ENCODE assay signal across 8 cellular contexts in the genomic region with DNA sequence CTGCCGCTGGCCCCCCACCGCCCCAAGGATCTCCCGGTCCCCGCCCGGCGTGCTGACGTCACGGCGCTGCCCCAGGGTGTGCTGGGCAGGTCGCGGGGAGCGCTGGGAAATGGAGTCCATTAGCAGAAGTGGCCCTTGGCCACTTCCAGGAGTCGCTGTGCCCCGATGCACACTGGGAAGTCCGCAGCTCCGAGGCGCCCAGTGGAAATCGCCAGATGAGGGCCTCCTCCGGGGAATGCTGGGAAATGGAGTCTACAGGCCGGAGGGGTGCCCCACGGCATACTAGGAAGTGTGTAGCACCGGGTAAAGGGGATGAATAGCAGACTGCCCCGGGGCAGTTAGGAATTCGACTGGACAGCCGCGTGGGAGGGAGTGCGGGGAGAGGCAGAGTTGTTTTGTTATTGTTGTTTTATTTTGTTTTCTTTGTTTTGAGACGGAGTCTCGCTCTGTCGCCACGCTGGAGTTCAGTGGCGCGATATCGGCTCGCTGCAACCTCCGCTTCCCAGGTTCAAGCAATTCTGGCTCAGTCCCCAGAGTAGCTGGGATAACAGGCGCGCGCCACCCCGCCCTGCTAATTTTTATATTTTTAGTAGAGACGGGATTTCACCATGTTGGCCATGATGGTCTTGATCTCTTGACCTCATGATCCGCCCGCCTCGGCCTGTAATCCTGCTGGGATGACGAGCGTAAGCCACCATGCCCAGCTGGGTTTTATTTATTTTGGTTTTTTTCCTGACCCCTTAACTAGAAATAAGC. TPM values are rescaled to one million over a fixed set of nuclear protein-coding genes. Genes with fewer than 3 reads are reported as not detected.
DNase-seq lines count a peak whose midpoint lies in the region; ATAC-seq lines count a peak whose summit lies in the region.

A gene (minus strand): TSS at position 2 of the 756 bp plus-strand sequence. CDS start 94 bp downstream, outside the sequence.

- peak within 1 kb of the TSS; percentile 97 for H3K4me3 Mint-ChIP-seq in activated CD8-positive, alpha-beta memory T cell treated with anti-CD3 and anti-CD28 coated beads, Interleukin-2, amount 10 ng/mL, durations not matched to agents 7 days and 5 days

- WGBS in mesenchymal stem cell, result under 1% methylated on average over 45 of the region's 46 CpGs

- H3K79me1 ChIP-seq in mesenchymal stem cell (replicated peaks; ENCODE audit: low read length, poor library complexity, severe bottlenecking), result peaks cover 7% of the 10 kb centered on the region

- DNase-seq in COLO829 (ENCODE audit: low spot score), result peak; percentile 97
- peak in 75 of 76 experiments; percentile 70 to 100 (median 99) for DNase-seq in HUDEP-2 (lab: John Stamatoyannopoulos, UW; ENCODE audit: unreplicated experiment in 76 of 76)
- peak; percentile 94 for DNase-seq in NT2/D1 (ENCODE audit: low read depth, low spot score)
- DNase-seq in activated CD8-positive, alpha-beta memory T cell treated with anti-CD3 and anti-CD28 coated beads, Interleukin-2, amount 10 ng/mL, durations not matched to agents 7 days and 5 days, result peak; percentile 99
- peak; percentile 99 for DNase-seq in mesenchymal stem cell
- DNase-seq in stimulated activated CD8-positive, alpha-beta memory T cell treated with anti-CD3 and anti-CD28 coated beads, Interleukin-12 subunit alpha, Interleukin-12 subunit beta, amount 100 ng/mL, for 4 hours (ENCODE audit: low read depth), result peak; percentile 98

- peak within 1 kb of the TSS; percentile 94 for H2BK120ac ChIP-seq in mesenchymal stem cell (ENCODE audit: low read depth, low read length)

- peak within 1 kb of the TSS; percentile 72 for H4K91ac ChIP-seq in mesenchymal stem cell (ENCODE audit: low read length)

- H3K4me1 ChIP-seq in NT2/D1 (ENCODE audit: insufficient read depth, insufficient read length) (peaks cover 12% of the 10 kb centered on the region), endocrine pancreas (ENCODE audit: control insufficient read depth, insufficient read depth, low read length) (no peaks in the 10 kb centered on the region), mesenchymal stem cell (ENCODE audit: control insufficient read depth, insufficient read depth, low read depth, low read length) (peaks cover 44% of the 10 kb centered on the region)

- H3K9ac ChIP-seq in NT2/D1 (ENCODE audit: insufficient read length, low read depth) (peak within 1 kb of the TSS; percentile 89), endocrine pancreas (ENCODE audit: control insufficient read depth, insufficient read depth, low read length) (peak within 1 kb of the TSS; percentile 99), mesenchymal stem cell (ENCODE audit: low read length) (peak within 1 kb of the TSS; percentile 100)

- H3K4me1 Mint-ChIP-seq in activated CD8-positive, alpha-beta memory T cell treated with anti-CD3 and anti-CD28 coated beads, Interleukin-2, amount 10 ng/mL, durations not matched to agents 7 days and 5 days, result peaks cover 36% of the 10 kb centered on the region

- H3K4me2 ChIP-seq in mesenchymal stem cell (ENCODE audit: low read length, poor library complexity, severe bottlenecking), result peak within 1 kb of the TSS; percentile 90

- peak within 1 kb of the TSS; percentile 1 to 100 for H3K23ac ChIP-seq in mesenchymal stem cell (ENCODE audit: low read length in 2 of 2)

- H3K9me3 Mint-ChIP-seq in activated CD8-positive, alpha-beta memory T cell treated with anti-CD3 and anti-CD28 coated beads, Interleukin-2, amount 10 ng/mL, durations not matched to agents 7 days and 5 days (ENCODE audit: low read depth), result no peaks in the 10 kb centered on the region

- no peaks in the 10 kb centered on the region for H3K27me3 ChIP-seq in NT2/D1 (ENCODE audit: insufficient read depth, insufficient read length)
- no peaks in the 10 kb centered on the region for H3K27me3 ChIP-seq in endocrine pancreas (ENCODE audit: control insufficient read depth, insufficient read depth, low read length)
- peaks cover 0 to 3% of the 10 kb centered on the region in 2 experiments for H3K27me3 ChIP-seq in mesenchymal stem cell (ENCODE audit: control insufficient read depth in 1 of 2, insufficient read depth in 1 of 2, low read length in 2 of 2)

- H3K27me3 Mint-ChIP-seq in activated CD8-positive, alpha-beta memory T cell treated with anti-CD3 and anti-CD28 coated beads, Interleukin-2, amount 10 ng/mL, durations not matched to agents 7 days and 5 days, result peaks cover 5% of the 10 kb centered on the region

- no peak within 1 kb of the TSS for H2AK5ac ChIP-seq in mesenchymal stem cell (ENCODE audit: low read length, severe bottlenecking)

- peak; percentile 86 for ATAC-seq in GM21381 (IDR thresholded peaks at IDR 0.05; ENCODE audit: unreplicated experiment)
- peak; percentile 95 for ATAC-seq in activated CD8-positive, alpha-beta memory T cell treated with anti-CD3 and anti-CD28 coated beads, Interleukin-2, amount 10 ng/mL, durations not matched to agents 7 days and 5 days

- CTCF ChIA-PET in activated CD8-positive, alpha-beta memory T cell treated with anti-CD3 and anti-CD28 coated beads, Interleukin-2, amount 10 ng/mL, durations not matched to agents 7 days and 5 days (lab: Charles Lee), result interaction anchor here (0.6 to 3.7 kb wide), 11 partner anchors 10 to 386 kb away, joined by 3 to 17 read pairs (median 3); no protein-coding TSS in a partner anchor

- peak within 1 kb of the TSS; percentile 51 for H3K27ac ChIP-seq in mesenchymal stem cell (ENCODE audit: low read length, poor library complexity, severe bottlenecking)

- H2AFZ ChIP-seq in mesenchymal stem cell (ENCODE audit: low read depth, low read length), result peak within 1 kb of the TSS; percentile 76

- H3K4ac ChIP-seq in mesenchymal stem cell (ENCODE audit: low read depth in 1 of 2, low read length in 2 of 2), result peak within 1 kb of the TSS; percentile 84 to 98

- peak within 1 kb of the TSS; percentile 33 for H2BK15ac ChIP-seq in mesenchymal stem cell (ENCODE audit: low read depth, poor library complexity, severe bottlenecking)

- peak within 1 kb of the TSS; percentile 77 for H4K8ac ChIP-seq in mesenchymal stem cell (ENCODE audit: low read length)

- H3K9me3 ChIP-seq in NT2/D1 (ENCODE audit: insufficient read depth, low read length) (no peaks in the 10 kb centered on the region), endocrine pancreas (ENCODE audit: control insufficient read depth, low read length) (no peaks in the 10 kb centered on the region), mesenchymal stem cell (ENCODE audit: control insufficient read depth, low read length) (no peaks in the 10 kb centered on the region)

- H2BK12ac ChIP-seq in mesenchymal stem cell (ENCODE audit: low read length in 2 of 2), result peak within 1 kb of the TSS in 1 of 2 experiments; percentile 43

- peaks cover 4% of the 10 kb centered on the region for H3K36me3 ChIP-seq in NT2/D1 (ENCODE audit: insufficient read depth, insufficient read length, low read length)
- no peaks in the 10 kb centered on the region for H3K36me3 ChIP-seq in endocrine pancreas (ENCODE audit: control insufficient read depth, insufficient read depth, low read length)
- H3K36me3 ChIP-seq in mesenchymal stem cell (ENCODE audit: control insufficient read depth in 1 of 2, insufficient read depth in 2 of 2, low read depth in 1 of 2, low read length in 2 of 2), result peaks cover 0 to 16% of the 10 kb centered on the region in 2 experiments

- peak within 1 kb of the TSS in 1 of 2 experiments; percentile 86 for H3K14ac ChIP-seq in mesenchymal stem cell (ENCODE audit: low read length in 2 of 2)

- H3K4me3 ChIP-seq in NT2/D1 (ENCODE audit: insufficient read length, low read depth) (peak within 1 kb of the TSS; percentile 89), endocrine pancreas (ENCODE audit: control insufficient read depth, insufficient read depth, low read length) (peak within 1 kb of the TSS; percentile 43), mesenchymal stem cell (ENCODE audit: insufficient read depth in 1 of 2, low read depth in 1 of 2, low read length in 2 of 2) (peak within 1 kb of the TSS; percentile 73 to 99)

- peaks cover 4% of the 10 kb centered on the region for H3K36me3 Mint-ChIP-seq in activated CD8-positive, alpha-beta memory T cell treated with anti-CD3 and anti-CD28 coated beads, Interleukin-2, amount 10 ng/mL, durations not matched to agents 7 days and 5 days

- H3K18ac ChIP-seq in mesenchymal stem cell (ENCODE audit: low read depth in 1 of 2, low read length in 2 of 2), result peak within 1 kb of the TSS; percentile 60 to 92

- no peak within 1 kb of the TSS for H2BK5ac ChIP-seq in mesenchymal stem cell (ENCODE audit: low read depth, low read length, poor library complexity, severe bottlenecking)

- H3K27ac Mint-ChIP-seq in activated CD8-positive, alpha-beta memory T cell treated with anti-CD3 and anti-CD28 coated beads, Interleukin-2, amount 10 ng/mL, durations not matched to agents 7 days and 5 days, result peak within 1 kb of the TSS; percentile 96

RNA-seq across cellular contexts. Expression of the gene that starts here (rescaled TPM):
- total RNA-seq in activated CD8-positive, alpha-beta memory T cell treated with anti-CD3 and anti-CD28 coated beads, Interleukin-2, amount 10 ng/mL, durations not matched to agents 7 days and 5 days, result 100 to 1,000 TPM; 134 to 144 TPM
- 83.1 TPM for polyA plus RNA-seq in mesenchymal stem cell (2013, experiment 1 of 2)
- 80.0 TPM for polyA plus RNA-seq in mesenchymal stem cell (2013, experiment 2 of 2)

Comparison
In these comparisons a context has a peak if more than half of its experiments do, and no peak if none do; other contexts are left out.
1. Peak in every context shown above with its lines: DNase-seq, ATAC-seq, H3K4me3 ChIP-seq and H3K27ac ChIP-seq.